Comparison of ENCODE assay signal across 23 cellular contexts in the genomic region with DNA sequence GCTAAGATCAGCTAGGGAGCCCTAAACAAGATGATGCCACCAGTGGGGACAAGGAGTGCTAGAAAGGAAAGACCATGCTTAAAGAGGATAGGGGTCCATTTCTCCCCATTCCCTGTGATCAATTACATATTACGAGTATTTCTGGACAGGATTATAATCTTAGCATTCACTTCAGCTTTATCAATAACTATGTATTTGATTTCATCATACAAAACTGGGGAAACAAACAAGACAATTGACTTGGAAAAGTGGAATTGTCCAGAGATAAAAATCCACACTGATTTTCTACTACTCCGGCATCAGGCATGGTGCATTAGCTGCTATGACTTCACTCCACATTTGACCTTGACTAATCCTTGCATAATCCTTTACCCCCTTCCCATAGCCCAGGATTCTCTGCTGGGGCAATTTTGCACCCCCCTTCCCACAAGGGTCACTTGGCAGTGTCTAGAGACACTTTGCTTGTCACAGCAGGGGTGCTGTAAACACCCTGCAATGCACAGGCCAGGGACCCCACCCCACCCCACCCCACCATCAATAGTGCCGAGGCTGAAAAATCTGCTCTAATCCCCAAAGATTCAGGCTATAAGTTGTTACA. TPM values are rescaled to one million over a fixed set of nuclear protein-coding genes. Genes with fewer than 3 reads are reported as not detected.
"Had no signal": no experiment of that assay in that cellular context is flagged by ENCODE, and none has a peak within 500 bp of the region (broad histone marks: within the 10 kb centered on the region; RNA-seq: fewer than 3 reads in every experiment).

No MANE protein-coding gene starts in this region.

- H3K36me3 ChIP-seq: adrenal gland, breast epithelium had no signal

- ATAC-seq: activated T-cell treated with anti-CD3 and anti-CD28 coated beads, Interleukin-2, amount 50 U/mL, for 72 hours; HepG2; T-cell had no signal

- DNase-seq: activated CD4-positive, alpha-beta memory T cell treated with anti-CD3 and anti-CD28 coated beads for 36 hours; activated CD4-positive, alpha-beta T cell treated with anti-CD3 and anti-CD28 coated beads, Interleukin-2, amount 10 ng/mL, durations not matched to agents 7 days and 5 days; activated CD4-positive, CD25-positive, alpha-beta regulatory T cell; activated naive CD4-positive, alpha-beta T cell treated with anti-CD3 and anti-CD28 coated beads, Interleukin-2, amount 50 U/mL, for 16 hours; activated naive CD8-positive, alpha-beta T cell treated with anti-CD3 and anti-CD28 coated beads, Interleukin-2, amount 10 ng/mL, durations not matched to agents 7 days and 5 days; activated T-cell treated with anti-CD3 and anti-CD28 coated beads for 4 hours; activated T-cell treated with anti-CD3 and anti-CD28 coated beads, Interleukin-2, amount 50 U/mL, for 72 hours; adrenal gland; anterior cingulate cortex; caudate nucleus; NCI-H1694 treated with DMSO at 0.1 percent for 48 hours; NCI-H226; SIG-M5; T-cell; T-helper 2 cell; T1000 had no signal

- H3K4me1 ChIP-seq: adrenal gland, breast epithelium had no signal

- H3K9me3 ChIP-seq: adrenal gland, breast epithelium had no signal

- H3K27me3 ChIP-seq: adrenal gland had no signal

- H3K4me3 ChIP-seq: adrenal gland, breast epithelium, PC-9, SK-N-MC had no signal

- H3K27ac ChIP-seq: adrenal gland, breast epithelium, KMS-11, PC-9, SK-N-MC had no signal

RNA-seq across cellular contexts. Expression of a gene that starts 29.9 kb away (rescaled TPM):
- total RNA-seq: activated CD4-positive, alpha-beta memory T cell treated with anti-CD3 and anti-CD28 coated beads for 36 hours; activated CD4-positive, alpha-beta T cell treated with anti-CD3 and anti-CD28 coated beads, Interleukin-2, amount 10 ng/mL, durations not matched to agents 7 days and 5 days; activated CD8-positive, alpha-beta memory T cell treated with anti-CD3 and anti-CD28 coated beads for 36 hours; activated naive CD8-positive, alpha-beta T cell treated with anti-CD3 and anti-CD28 coated beads, Interleukin-2, amount 10 ng/mL, durations not matched to agents 7 days and 5 days; HepG2; MCF 10A; PC-9 had no signal
